Comparison of ENCODE assay signal across 13 cellular contexts in the genomic region with DNA sequence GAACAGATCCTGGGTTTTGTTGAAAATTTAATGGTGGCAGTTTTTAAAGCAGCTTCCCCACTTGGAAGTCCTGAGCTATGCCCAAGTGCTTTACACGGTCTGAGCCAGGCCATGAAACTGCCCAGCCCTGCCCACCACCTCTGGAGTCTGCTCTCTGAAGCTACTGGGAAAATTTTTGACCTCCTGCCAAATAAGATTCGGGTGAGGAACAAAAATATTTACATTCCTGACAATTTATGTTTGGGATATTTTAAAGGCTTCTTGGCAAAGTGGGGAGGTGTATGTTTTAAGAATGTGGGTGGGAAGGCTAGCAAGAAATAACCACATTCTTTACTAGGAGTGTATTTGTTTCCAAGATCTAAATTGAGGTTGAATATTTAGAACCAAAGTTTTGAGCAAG. TPM values are rescaled to one million over a fixed set of nuclear protein-coding genes. Genes with fewer than 3 reads are reported as not detected.
DNase-seq lines count a peak whose midpoint lies in the region; ATAC-seq and TF ChIP-seq lines count a peak whose summit lies in the region.
"Had no signal": no experiment of that assay in that cellular context is flagged by ENCODE, and none has a peak within 500 bp of the region (broad histone marks: within the 10 kb centered on the region; RNA-seq: fewer than 3 reads in every experiment).

No MANE protein-coding gene starts in this region.

- POLR2A ChIA-PET in AG04449 (lab: Yijun Ruan, JAX) = interaction anchor here (0.6 to 1.2 kb wide), 3 partner anchors 11 to 89 kb away, joined by 3 read pairs; no protein-coding TSS in a partner anchor

- in situ Hi-C loops in GM13977 (cut with MboI; ENCODE audit: low pct_unique_long_range_greater_than_20kb, low sequenced_read_pairs, unreplicated experiment) = no loop called here

- ATAC-seq in HG03095 (IDR thresholded peaks at IDR 0.05; ENCODE audit: unreplicated experiment) (peak; percentile 6), HG02938 (IDR thresholded peaks at IDR 0.05; ENCODE audit: unreplicated experiment) (no peak), HG03159 (IDR thresholded peaks at IDR 0.05; ENCODE audit: unreplicated experiment) (no peak)

- TF ChIP-seq CTCF in AG04449 (IDR thresholded peaks at IDR 0.05; ENCODE audit: insufficient read depth, low read length, missing control alignments) (no peak), cardiac fibroblast (IDR thresholded peaks at IDR 0.05; ENCODE audit: low read depth, low read length) (no peak), GM13977 (IDR thresholded peaks at IDR 0.05; ENCODE audit: extremely low read depth, insufficient read depth, missing control alignments) (no peak)

- H3K4me3 ChIP-seq in AG04449 (ENCODE audit: low read depth, low read length) (no peak overlapping the region), cardiac fibroblast (replicated peaks in 1 of 2; ENCODE audit: low read depth in 2 of 2, low read length in 2 of 2) (no peak overlapping the region)
- H3K4me3 ChIP-seq: pancreas had no signal

- DNase-seq in AG04449 (ENCODE audit: low read depth, low spot score) = peak; percentile 81
- DNase-seq in cardiac fibroblast (ENCODE audit: low read depth in 2 of 2) = peak; percentile 60 to 87
- DNase-seq in mucosa of gallbladder (ENCODE audit: low spot score) = peak; percentile 22
- no peak for DNase-seq in GM13977 (ENCODE audit: low spot score)
- DNase-seq in cerebellar cortex (ENCODE audit: low spot score) = no peak
- DNase-seq: activated gamma-delta T cell treated with Interleukin-2 at 50 U/mL for 16 hours, foreskin melanocyte, NCI-H1930, pancreas, T-helper 1 cell had no signal

- CTCF ChIA-PET in AG04449 (lab: Yijun Ruan, JAX) = interaction anchor here (0.7 to 3.5 kb wide), 4 partner anchors 40 to 626 kb away, joined by 3 to 11 read pairs (median 4); no protein-coding TSS in a partner anchor

RNA-seq across cellular contexts. Expression of a gene that starts 50.0 kb away (rescaled TPM):
- total RNA-seq in mucosa of gallbladder = 2.8 TPM

Comparison
In these comparisons a context has a peak if more than half of its experiments do, and no peak if none do; other contexts are left out.
1. DNase-seq: peak in AG04449 (single experiment), cardiac fibroblast (2 of 2) and mucosa of gallbladder (single experiment); none in GM13977 (single experiment) and cerebellar cortex (single experiment).